30 cellular contexts compared by ENCODE assay signal in the genomic region with DNA sequence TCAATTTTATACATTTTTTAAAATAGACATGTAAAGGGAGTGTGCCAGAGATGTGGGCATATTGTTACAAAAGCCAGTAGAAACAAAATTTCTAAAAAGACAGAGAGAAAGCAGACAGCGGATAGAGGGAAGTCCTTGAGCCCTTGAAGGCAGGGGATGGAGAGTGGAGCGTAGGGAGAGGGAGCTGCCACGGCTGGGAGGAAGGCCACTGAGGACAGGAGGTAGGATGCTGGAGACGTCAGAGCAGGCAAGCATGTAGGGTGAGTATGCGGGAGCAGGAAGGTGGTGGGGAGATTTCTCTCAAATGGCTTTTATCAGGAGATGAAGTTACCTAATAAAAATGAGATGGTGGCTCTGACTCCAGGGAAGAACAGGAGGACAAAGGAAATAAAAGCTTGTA. TPM values are rescaled to one million over a fixed set of nuclear protein-coding genes. Genes with fewer than 3 reads are reported as not detected.
"Had no signal": no experiment of that assay in that cellular context is flagged by ENCODE, and none has a peak within 500 bp of the region (broad histone marks: within the 10 kb centered on the region; RNA-seq: fewer than 3 reads in every experiment).

No MANE protein-coding gene starts in this region.

- H3K9me3 Mint-ChIP-seq: activated B cell treated with CpG ODN at 0.5 μM for 24 hours; activated CD4-positive, alpha-beta memory T cell treated with anti-CD3 and anti-CD28 coated beads for 36 hours; activated CD4-positive, alpha-beta T cell treated with anti-CD3 and anti-CD28 coated beads, Interleukin-2, amount 10 ng/mL, durations not matched to agents 24 days and 14 days; activated CD8-positive, alpha-beta T cell treated with anti-CD3 and anti-CD28 coated beads for 36 hours; activated naive CD8-positive, alpha-beta T cell treated with anti-CD3 and anti-CD28 coated beads, Interleukin-2, amount 10 ng/mL, durations not matched to agents 7 days and 5 days; activated naive CD8-positive, alpha-beta T cell treated with anti-CD3 and anti-CD28 coated beads, Interleukin-2, amount 50 U/mL, for 24 hours; activated T-cell treated with anti-CD3 and anti-CD28 coated beads, Interleukin-2, amount 50 U/mL, for 24 hours; activated T-helper 2 cell treated with anti-CD3 and anti-CD28 coated beads, Interferon-gamma antibody, Interleukin-2, Interleukin-4, amounts not matched to agents 10 μg/mL and 5 μg/mL and 100 μg/mL, durations not matched to agents 14 hours and 24 hours and 36 hours; brain; central memory CD8-positive, alpha-beta T cell; T-helper 1 cell treated with Interleukin-12 subunit alpha and Interleukin-12 subunit beta and Interleukin-4 antibody, amounts not matched to agents 30 μg/mL and 1 μg/mL, for 36 hours; T-helper 2 cell treated with Interferon-gamma antibody and Interleukin-4, amounts not matched to agents 5 μg/mL and 100 μg/mL, for 36 hours had no signal

- H3K4me3 Mint-ChIP-seq: activated B cell treated with CpG ODN at 0.5 μM for 24 hours; activated CD4-positive, alpha-beta memory T cell treated with anti-CD3 and anti-CD28 coated beads for 36 hours; activated CD4-positive, alpha-beta T cell treated with anti-CD3 and anti-CD28 coated beads, Interleukin-2, amount 10 ng/mL, durations not matched to agents 24 days and 14 days; activated CD8-positive, alpha-beta T cell treated with anti-CD3 and anti-CD28 coated beads for 36 hours; activated naive CD8-positive, alpha-beta T cell; activated naive CD8-positive, alpha-beta T cell treated with anti-CD3 and anti-CD28 coated beads, Interleukin-2, amount 10 ng/mL, durations not matched to agents 7 days and 5 days; activated naive CD8-positive, alpha-beta T cell treated with anti-CD3 and anti-CD28 coated beads, Interleukin-2, amount 50 U/mL, for 24 hours; activated T-cell treated with anti-CD3 and anti-CD28 coated beads, Interleukin-2, amount 50 U/mL, for 24 hours; brain; central memory CD8-positive, alpha-beta T cell; T-helper 1 cell treated with Interleukin-12 subunit alpha and Interleukin-12 subunit beta and Interleukin-4 antibody, amounts not matched to agents 30 μg/mL and 1 μg/mL, for 36 hours; T-helper 2 cell treated with Interferon-gamma antibody and Interleukin-4, amounts not matched to agents 5 μg/mL and 100 μg/mL, for 36 hours had no signal

- H3K4me1 Mint-ChIP-seq: activated naive CD8-positive, alpha-beta T cell treated with anti-CD3 and anti-CD28 coated beads, Interleukin-2, amount 50 U/mL, for 24 hours; brain; central memory CD8-positive, alpha-beta T cell had no signal

- DNase-seq: activated B cell treated with CpG ODN at 0.5 μM for 24 hours; activated CD4-positive, alpha-beta memory T cell treated with anti-CD3 and anti-CD28 coated beads for 36 hours; activated CD4-positive, alpha-beta T cell treated with anti-CD3 and anti-CD28 coated beads for 4 hours; activated CD4-positive, alpha-beta T cell treated with anti-CD3 and anti-CD28 coated beads, Interleukin-2, amount 10 ng/mL, durations not matched to agents 24 days and 14 days; activated CD4-positive, alpha-beta T cell treated with anti-CD3 and anti-CD28 coated beads, Interleukin-2, amount 50 U/mL, for 1 hour; activated CD4-positive, alpha-beta T cell treated with anti-CD3 and anti-CD28 coated beads, Interleukin-2, amount 50 U/mL, for 4 hours; activated CD4-positive, CD25-positive, alpha-beta regulatory T cell treated with anti-CD3 and anti-CD28 coated beads, Interleukin-2, amount 50 U/mL, for 72 hours; activated CD8-positive, alpha-beta T cell treated with anti-CD3 and anti-CD28 coated beads for 36 hours; activated effector memory CD4-positive, alpha-beta T cell treated with Interleukin-2 at 50 U/mL for 16 hours; activated gamma-delta T cell; activated naive CD4-positive, alpha-beta T cell treated with anti-CD3 and anti-CD28 coated beads, Interleukin-2, amount 50 U/mL, for 16 hours; activated naive CD4-positive, alpha-beta T cell treated with Interleukin-2 at 50 U/mL for 16 hours; activated naive CD8-positive, alpha-beta T cell treated with anti-CD3 and anti-CD28 coated beads, Interleukin-2, amount 10 ng/mL, durations not matched to agents 7 days and 5 days; activated naive CD8-positive, alpha-beta T cell treated with anti-CD3 and anti-CD28 coated beads, Interleukin-2, amount 50 U/mL, for 24 hours; activated T-cell treated with anti-CD3 and anti-CD28 coated beads, Interleukin-2, amount 50 U/mL, for 24 hours; activated T-cell treated with anti-CD3 and anti-CD28 coated beads, Interleukin-2, amount 50 U/mL, for 48 hours; amygdala; anterior cingulate cortex; cerebellar nuclear complex; SW 1271; T-helper 1 cell; T-helper 2 cell; T-helper 9 cell had no signal

- H3K36me3 Mint-ChIP-seq: activated CD4-positive, alpha-beta memory T cell treated with anti-CD3 and anti-CD28 coated beads for 36 hours; activated naive CD8-positive, alpha-beta T cell; activated naive CD8-positive, alpha-beta T cell treated with anti-CD3 and anti-CD28 coated beads, Interleukin-2, amount 10 ng/mL, durations not matched to agents 7 days and 5 days had no signal

- H3K27ac Mint-ChIP-seq: activated B cell treated with CpG ODN at 0.5 μM for 24 hours; activated CD4-positive, alpha-beta memory T cell treated with anti-CD3 and anti-CD28 coated beads for 36 hours; activated CD4-positive, alpha-beta T cell treated with anti-CD3 and anti-CD28 coated beads, Interleukin-2, amount 10 ng/mL, durations not matched to agents 24 days and 14 days; activated CD8-positive, alpha-beta T cell treated with anti-CD3 and anti-CD28 coated beads for 36 hours; activated naive CD8-positive, alpha-beta T cell; activated naive CD8-positive, alpha-beta T cell treated with anti-CD3 and anti-CD28 coated beads, Interleukin-2, amount 10 ng/mL, durations not matched to agents 7 days and 5 days; activated naive CD8-positive, alpha-beta T cell treated with anti-CD3 and anti-CD28 coated beads, Interleukin-2, amount 50 U/mL, for 24 hours; activated T-cell treated with anti-CD3 and anti-CD28 coated beads, Interleukin-2, amount 50 U/mL, for 24 hours; activated T-helper 2 cell treated with anti-CD3 and anti-CD28 coated beads, Interferon-gamma antibody, Interleukin-2, Interleukin-4, amounts not matched to agents 10 μg/mL and 5 μg/mL and 100 μg/mL, durations not matched to agents 14 hours and 24 hours and 36 hours; brain; T-helper 1 cell treated with Interleukin-12 subunit alpha and Interleukin-12 subunit beta and Interleukin-4 antibody, amounts not matched to agents 30 μg/mL and 1 μg/mL, for 36 hours; T-helper 2 cell treated with Interferon-gamma antibody and Interleukin-4, amounts not matched to agents 5 μg/mL and 100 μg/mL, for 36 hours had no signal

- ATAC-seq: activated CD8-positive, alpha-beta T cell treated with anti-CD3 and anti-CD28 coated beads for 36 hours; activated naive CD8-positive, alpha-beta T cell treated with anti-CD3 and anti-CD28 coated beads, Interleukin-2, amount 50 U/mL, for 24 hours had no signal

- H3K27me3 Mint-ChIP-seq: activated CD4-positive, alpha-beta memory T cell treated with anti-CD3 and anti-CD28 coated beads for 36 hours; activated CD8-positive, alpha-beta T cell treated with anti-CD3 and anti-CD28 coated beads for 36 hours; activated naive CD8-positive, alpha-beta T cell; activated naive CD8-positive, alpha-beta T cell treated with anti-CD3 and anti-CD28 coated beads, Interleukin-2, amount 10 ng/mL, durations not matched to agents 7 days and 5 days; activated naive CD8-positive, alpha-beta T cell treated with anti-CD3 and anti-CD28 coated beads, Interleukin-2, amount 50 U/mL, for 24 hours; activated T-cell treated with anti-CD3 and anti-CD28 coated beads, Interleukin-2, amount 50 U/mL, for 24 hours; central memory CD8-positive, alpha-beta T cell had no signal

RNA-seq across cellular contexts. Expression of a gene that starts 41.9 kb away (rescaled TPM):
- total RNA-seq: activated B cell treated with CpG ODN at 0.5 μM for 24 hours; activated CD4-positive, alpha-beta T cell treated with anti-CD3 and anti-CD28 coated beads, Interleukin-2, amount 10 ng/mL, durations not matched to agents 24 days and 14 days; bronchial epithelial cell had no signal
